ENCODE assay signal across 23 cellular contexts in genomic region chr5:61884242-61884855, GRCh38.
DNase-seq lines count a peak whose midpoint lies in the region; ATAC-seq, FAIRE-seq and TF ChIP-seq lines count a peak whose summit lies in the region.
"Had no signal": no experiment of that assay in that cellular context is flagged by ENCODE, and none has a peak within 500 bp of the region (broad histone marks: within the 10 kb centered on the region; RNA-seq: fewer than 3 reads in every experiment).

No MANE protein-coding gene starts in this region.

- H3K9ac ChIP-seq in neuronal stem cell (ENCODE audit: low read depth, low read length, poor library complexity) = no peak overlapping the region

- peak; percentile 2 for DNase-seq in M059J (ENCODE audit: low read depth)
- peak; percentile 8 for DNase-seq in bronchial epithelial cell (ENCODE audit: low read depth)
- DNase-seq in kidney epithelial cell (ENCODE audit: low read depth) = peak; percentile 44
- DNase-seq in neuronal stem cell (ENCODE audit: low spot score) = no peak
- no peak for DNase-seq in NCI-H510A treated with DMSO at 0.1 percent for 48 hours (lab: John Stamatoyannopoulos, UW)
- no peak for DNase-seq in frontal cortex (ENCODE audit: low spot score in 2 of 2)
- DNase-seq: Calu3; CD8-positive, alpha-beta memory T cell; DMS153; HCEC 1CT; IMR-90; NCI-H1417; NCI-H187; NCI-H2107; NCI-H774; NK-92 treated with Interleukin-12 subunit alpha and Interleukin-12 subunit beta, amount 100 ng/mL, for 24 hours; SIG-M5 had no signal

- no peak overlapping the region for H2AK5ac ChIP-seq in neuronal stem cell (ENCODE audit: low read depth, low read length)

- H3K4ac ChIP-seq in neuronal stem cell (ENCODE audit: low read length) = no peak overlapping the region

- WGBS in neuronal stem cell (ENCODE audit: extremely low coverage in 2 of 2, insufficient read length in 2 of 2, insufficient replicate concordance in 1 of 2), 2 donors = no CpG with 5 or more reads among the region's 7 CpGs

- no peak overlapping the region for H3K4me3 ChIP-seq in bronchial epithelial cell (ENCODE audit: low read depth, low read length)
- no peak overlapping the region for H3K4me3 ChIP-seq in kidney epithelial cell (ENCODE audit: low read depth, low read length)
- H3K4me3 ChIP-seq in neuronal stem cell (ENCODE audit: low read length in 2 of 2) = no peak overlapping the region

- H3K27me3 ChIP-seq in bronchial epithelial cell (ENCODE audit: control insufficient read depth, insufficient read depth, low read length) (no peaks in the 10 kb centered on the region), kidney epithelial cell (ENCODE audit: control insufficient read depth, insufficient read depth, low read length) (no peaks in the 10 kb centered on the region), neuronal stem cell (ENCODE audit: control insufficient read depth in 3 of 3, insufficient read depth in 3 of 3, low read depth in 1 of 3, low read length in 3 of 3) (no peaks in the 10 kb centered on the region)

- no peak overlapping the region for H2BK15ac ChIP-seq in neuronal stem cell (ENCODE audit: low read length)

- H2BK5ac ChIP-seq in neuronal stem cell (ENCODE audit: low read length) = no peak overlapping the region

- peaks cover 9 to 10% of the 10 kb centered on the region in 2 donors for H3K4me1 ChIP-seq in neuronal stem cell (ENCODE audit: control insufficient read depth in 2 of 2, insufficient read depth in 1 of 2, low read depth in 1 of 2, low read length in 2 of 2)

- H3K23ac ChIP-seq in neuronal stem cell (ENCODE audit: low read depth, low read length, poor library complexity) = no peak overlapping the region

- no peak overlapping the region for H2BK12ac ChIP-seq in neuronal stem cell (ENCODE audit: low read length)

- H3K18ac ChIP-seq in neuronal stem cell (ENCODE audit: low read length) = peak overlapping the region; percentile 6

- peak overlapping the region; percentile 72 for H2AFZ ChIP-seq in neuronal stem cell (ENCODE audit: low read length)

- FAIRE-seq in bronchial epithelial cell (lab: Jason Lieb, UNC) = no peak
- no peak for FAIRE-seq in frontal cortex (lab: Jason Lieb, UNC)
- FAIRE-seq: A204.1, GM12891 had no signal

- H2BK120ac ChIP-seq in neuronal stem cell (ENCODE audit: low read depth, low read length) = no peak overlapping the region

- peak overlapping the region; percentile 21 for H3K27ac ChIP-seq in neuronal stem cell (replicated peaks; ENCODE audit: low read length)
- H3K27ac ChIP-seq: C4-2B had no signal

- H3K4me2 ChIP-seq in neuronal stem cell (ENCODE audit: insufficient read depth, low read length, poor library complexity, severe bottlenecking) = no peak overlapping the region

- no peak for ATAC-seq in HG02884 (IDR thresholded peaks at IDR 0.05; ENCODE audit: unreplicated experiment)
- ATAC-seq: Panc1, SK-N-SH treated with all-trans-retinoic acid at 6 μM for 48 hours had no signal

- H3K36me3 ChIP-seq in bronchial epithelial cell (ENCODE audit: control insufficient read depth, insufficient read depth, low read length) (no peaks in the 10 kb centered on the region), kidney epithelial cell (ENCODE audit: control insufficient read depth, insufficient read depth, low read length) (no peaks in the 10 kb centered on the region), neuronal stem cell (replicated peaks in 1 of 2; ENCODE audit: control insufficient read depth in 2 of 2, insufficient read depth in 2 of 2, low read length in 2 of 2) (no peaks in the 10 kb centered on the region)

- no peak overlapping the region for H4K91ac ChIP-seq in neuronal stem cell (ENCODE audit: low read depth, low read length, poor library complexity)

- no peaks in the 10 kb centered on the region for H3K79me1 ChIP-seq in neuronal stem cell (ENCODE audit: low read depth, low read length)

- no peak overlapping the region for H4K8ac ChIP-seq in neuronal stem cell (ENCODE audit: low read depth, low read length)

- TF ChIP-seq CTCF in bronchial epithelial cell (IDR thresholded peaks at IDR 0.05; ENCODE audit: insufficient read depth, low read length, severe bottlenecking) = no peak
- TF ChIP-seq CTCF in kidney epithelial cell (IDR thresholded peaks at IDR 0.05; ENCODE audit: insufficient read depth, low read length, poor library complexity, severe bottlenecking) = no peak

- H3K14ac ChIP-seq in neuronal stem cell (ENCODE audit: low read length) = no peak overlapping the region

- no peaks in the 10 kb centered on the region for H3K9me3 ChIP-seq in neuronal stem cell (replicated peaks in 1 of 2; ENCODE audit: control insufficient read depth in 2 of 2, insufficient read depth in 1 of 2, low read depth in 1 of 2, low read length in 2 of 2)

Comparison
In these comparisons a context has a peak if more than half of its experiments do, and no peak if none do; other contexts are left out.
1. DNase-seq: peak in M059J (single experiment), bronchial epithelial cell (single experiment) and kidney epithelial cell (single experiment); none in neuronal stem cell (single experiment), NCI-H510A treated with DMSO at 0.1 percent for 48 hours (single experiment) and frontal cortex (0 of 2).